ENCODE assay signal across 32 cellular contexts in genomic region chr2:32997714-32998113, GRCh38.
"Had no signal": no experiment of that assay in that cellular context is flagged by ENCODE, and none has a peak within 500 bp of the region (broad histone marks: within the 10 kb centered on the region; RNA-seq: fewer than 3 reads in every experiment).

No MANE protein-coding gene starts in this region.

- H3K27ac Mint-ChIP-seq: activated CD4-positive, alpha-beta memory T cell treated with anti-CD3 and anti-CD28 coated beads for 36 hours; activated CD4-positive, alpha-beta T cell treated with anti-CD3 and anti-CD28 coated beads for 36 hours; activated CD4-positive, alpha-beta T cell treated with anti-CD3 and anti-CD28 coated beads, Interleukin-2, amount 10 ng/mL, durations not matched to agents 24 days and 14 days; activated CD8-positive, alpha-beta memory T cell treated with anti-CD3 and anti-CD28 coated beads, Interleukin-2, amount 10 ng/mL, durations not matched to agents 7 days and 5 days; activated CD8-positive, alpha-beta T cell treated with anti-CD3 and anti-CD28 coated beads, Interleukin-2, amount 10 ng/mL, durations not matched to agents 7 days and 5 days; activated naive CD4-positive, alpha-beta T cell treated with anti-CD3 and anti-CD28 coated beads for 36 hours; activated naive CD4-positive, alpha-beta T cell treated with anti-CD3 and anti-CD28 coated beads, Interleukin-2, amount 50 U/mL, for 24 hours; activated naive CD8-positive, alpha-beta T cell treated with anti-CD3 and anti-CD28 coated beads for 36 hours; activated naive CD8-positive, alpha-beta T cell treated with anti-CD3 and anti-CD28 coated beads, Interleukin-2, amount 50 U/mL, for 24 hours; activated T-helper 1 cell treated with anti-CD3 and anti-CD28 coated beads, Interleukin-12 subunit alpha, Interleukin-12 subunit beta, Interleukin-2, Interleukin-4 antibody, amounts not matched to agents 30 ng/mL and 10 ng/mL and 1 ng/mL, durations not matched to agents 14 hours and 24 hours and 36 hours; activated T-helper 2 cell treated with anti-CD3 and anti-CD28 coated beads, Interferon-gamma antibody, Interleukin-2, Interleukin-4, amounts not matched to agents 10 μg/mL and 5 μg/mL and 100 μg/mL, durations not matched to agents 14 hours and 24 hours and 36 hours; effector memory CD8-positive, alpha-beta T cell had no signal

- H3K27ac ChIP-seq: adrenal gland, body of pancreas, esophagus squamous epithelium, gastroesophageal sphincter had no signal

- H3K36me3 ChIP-seq: adrenal gland, esophagus squamous epithelium, gastroesophageal sphincter had no signal

- H3K9me3 ChIP-seq: adrenal gland, body of pancreas, esophagus squamous epithelium, gastroesophageal sphincter had no signal

- DNase-seq: activated CD4-positive, alpha-beta memory T cell treated with anti-CD3 and anti-CD28 coated beads for 36 hours; activated CD4-positive, alpha-beta T cell treated with anti-CD3 and anti-CD28 coated beads for 36 hours; activated CD4-positive, alpha-beta T cell treated with anti-CD3 and anti-CD28 coated beads, Interleukin-2, amount 10 ng/mL, durations not matched to agents 24 days and 14 days; activated CD4-positive, CD25-positive, alpha-beta regulatory T cell; activated CD4-positive, CD25-positive, alpha-beta regulatory T cell treated with anti-CD3 and anti-CD28 coated beads, Interleukin-2, amount 50 U/mL, for 72 hours; activated CD8-positive, alpha-beta memory T cell treated with anti-CD3 and anti-CD28 coated beads, Interleukin-2, amount 10 ng/mL, durations not matched to agents 7 days and 5 days; activated CD8-positive, alpha-beta memory T cell treated with anti-CD3 and anti-CD28 coated beads, Interleukin-2, amount 50 U/mL, for 4 hours; activated CD8-positive, alpha-beta T cell treated with anti-CD3 and anti-CD28 coated beads, Interleukin-2, amount 10 ng/mL, durations not matched to agents 7 days and 5 days; activated effector memory CD4-positive, alpha-beta T cell treated with anti-CD3 and anti-CD28 coated beads, Interleukin-2, amount 50 U/mL, for 16 hours; activated naive CD4-positive, alpha-beta T cell treated with anti-CD3 and anti-CD28 coated beads for 36 hours; activated naive CD8-positive, alpha-beta T cell treated with anti-CD3 and anti-CD28 coated beads for 36 hours; activated naive CD8-positive, alpha-beta T cell treated with anti-CD3 and anti-CD28 coated beads, Interleukin-2, amount 50 U/mL, for 24 hours; activated T-cell treated with anti-CD3 and anti-CD28 coated beads, Interleukin-2, amount 50 U/mL, for 1 hour; activated T-cell treated with anti-CD3 and anti-CD28 coated beads, Interleukin-2, amount 50 U/mL, for 48 hours; adrenal gland; amygdala; aorta; body of pancreas; caudate nucleus; cortex of kidney; dermis blood vessel endothelial cell; effector CD4-positive, alpha-beta T cell; effector memory CD8-positive, alpha-beta T cell; erythroblast; esophagus squamous epithelium; foreskin melanocyte; T-helper 2 cell had no signal

- H3K36me3 Mint-ChIP-seq: activated CD4-positive, alpha-beta memory T cell treated with anti-CD3 and anti-CD28 coated beads for 36 hours; activated CD8-positive, alpha-beta memory T cell treated with anti-CD3 and anti-CD28 coated beads, Interleukin-2, amount 10 ng/mL, durations not matched to agents 7 days and 5 days; activated naive CD4-positive, alpha-beta T cell treated with anti-CD3 and anti-CD28 coated beads, Interleukin-2, amount 50 U/mL, for 24 hours; activated naive CD8-positive, alpha-beta T cell treated with anti-CD3 and anti-CD28 coated beads for 36 hours had no signal

- H3K9me3 Mint-ChIP-seq: activated CD4-positive, alpha-beta T cell treated with anti-CD3 and anti-CD28 coated beads, Interleukin-2, amount 10 ng/mL, durations not matched to agents 24 days and 14 days; activated naive CD4-positive, alpha-beta T cell treated with anti-CD3 and anti-CD28 coated beads for 36 hours; activated naive CD4-positive, alpha-beta T cell treated with anti-CD3 and anti-CD28 coated beads, Interleukin-2, amount 50 U/mL, for 24 hours; activated naive CD8-positive, alpha-beta T cell treated with anti-CD3 and anti-CD28 coated beads for 36 hours; activated T-helper 1 cell treated with anti-CD3 and anti-CD28 coated beads, Interleukin-12 subunit alpha, Interleukin-12 subunit beta, Interleukin-2, Interleukin-4 antibody, amounts not matched to agents 30 ng/mL and 10 ng/mL and 1 ng/mL, durations not matched to agents 14 hours and 24 hours and 36 hours; activated T-helper 2 cell treated with anti-CD3 and anti-CD28 coated beads, Interferon-gamma antibody, Interleukin-2, Interleukin-4, amounts not matched to agents 10 μg/mL and 5 μg/mL and 100 μg/mL, durations not matched to agents 14 hours and 24 hours and 36 hours had no signal

- ATAC-seq: activated CD4-positive, alpha-beta T cell treated with anti-CD3 and anti-CD28 coated beads for 36 hours; activated CD8-positive, alpha-beta memory T cell treated with anti-CD3 and anti-CD28 coated beads, Interleukin-2, amount 10 ng/mL, durations not matched to agents 7 days and 5 days; activated CD8-positive, alpha-beta T cell treated with anti-CD3 and anti-CD28 coated beads, Interleukin-2, amount 10 ng/mL, durations not matched to agents 7 days and 5 days; activated naive CD8-positive, alpha-beta T cell treated with anti-CD3 and anti-CD28 coated beads, Interleukin-2, amount 50 U/mL, for 24 hours; body of pancreas; effector memory CD8-positive, alpha-beta T cell; gastroesophageal sphincter had no signal

- H3K4me1 ChIP-seq: adrenal gland, body of pancreas, esophagus squamous epithelium had no signal

- H3K27me3 Mint-ChIP-seq: activated CD4-positive, alpha-beta T cell treated with anti-CD3 and anti-CD28 coated beads for 36 hours; activated CD4-positive, alpha-beta T cell treated with anti-CD3 and anti-CD28 coated beads, Interleukin-2, amount 10 ng/mL, durations not matched to agents 24 days and 14 days; activated naive CD4-positive, alpha-beta T cell treated with anti-CD3 and anti-CD28 coated beads, Interleukin-2, amount 50 U/mL, for 24 hours; activated naive CD8-positive, alpha-beta T cell treated with anti-CD3 and anti-CD28 coated beads for 36 hours had no signal

- H3K4me1 Mint-ChIP-seq: activated CD4-positive, alpha-beta T cell treated with anti-CD3 and anti-CD28 coated beads for 36 hours; activated CD4-positive, alpha-beta T cell treated with anti-CD3 and anti-CD28 coated beads, Interleukin-2, amount 10 ng/mL, durations not matched to agents 24 days and 14 days; activated CD8-positive, alpha-beta memory T cell treated with anti-CD3 and anti-CD28 coated beads, Interleukin-2, amount 10 ng/mL, durations not matched to agents 7 days and 5 days; activated naive CD4-positive, alpha-beta T cell treated with anti-CD3 and anti-CD28 coated beads, Interleukin-2, amount 50 U/mL, for 24 hours; activated naive CD8-positive, alpha-beta T cell treated with anti-CD3 and anti-CD28 coated beads for 36 hours; activated naive CD8-positive, alpha-beta T cell treated with anti-CD3 and anti-CD28 coated beads, Interleukin-2, amount 50 U/mL, for 24 hours had no signal

- FAIRE-seq: colon had no signal

- H3K4me3 Mint-ChIP-seq: activated CD4-positive, alpha-beta memory T cell treated with anti-CD3 and anti-CD28 coated beads for 36 hours; activated CD4-positive, alpha-beta T cell treated with anti-CD3 and anti-CD28 coated beads for 36 hours; activated CD4-positive, alpha-beta T cell treated with anti-CD3 and anti-CD28 coated beads, Interleukin-2, amount 10 ng/mL, durations not matched to agents 24 days and 14 days; activated CD8-positive, alpha-beta memory T cell treated with anti-CD3 and anti-CD28 coated beads, Interleukin-2, amount 10 ng/mL, durations not matched to agents 7 days and 5 days; activated CD8-positive, alpha-beta T cell treated with anti-CD3 and anti-CD28 coated beads, Interleukin-2, amount 10 ng/mL, durations not matched to agents 7 days and 5 days; activated naive CD4-positive, alpha-beta T cell treated with anti-CD3 and anti-CD28 coated beads for 36 hours; activated naive CD4-positive, alpha-beta T cell treated with anti-CD3 and anti-CD28 coated beads, Interleukin-2, amount 50 U/mL, for 24 hours; activated naive CD8-positive, alpha-beta T cell treated with anti-CD3 and anti-CD28 coated beads for 36 hours; activated naive CD8-positive, alpha-beta T cell treated with anti-CD3 and anti-CD28 coated beads, Interleukin-2, amount 50 U/mL, for 24 hours; activated T-helper 1 cell treated with anti-CD3 and anti-CD28 coated beads, Interleukin-12 subunit alpha, Interleukin-12 subunit beta, Interleukin-2, Interleukin-4 antibody, amounts not matched to agents 30 ng/mL and 10 ng/mL and 1 ng/mL, durations not matched to agents 14 hours and 24 hours and 36 hours; effector memory CD8-positive, alpha-beta T cell had no signal

- H3K27me3 ChIP-seq: adrenal gland, body of pancreas, esophagus squamous epithelium, gastroesophageal sphincter had no signal

- H3K4me3 ChIP-seq: adrenal gland, body of pancreas, esophagus squamous epithelium, gastroesophageal sphincter had no signal
